ENCODE assay signal across 22 cellular contexts in the genomic region with DNA sequence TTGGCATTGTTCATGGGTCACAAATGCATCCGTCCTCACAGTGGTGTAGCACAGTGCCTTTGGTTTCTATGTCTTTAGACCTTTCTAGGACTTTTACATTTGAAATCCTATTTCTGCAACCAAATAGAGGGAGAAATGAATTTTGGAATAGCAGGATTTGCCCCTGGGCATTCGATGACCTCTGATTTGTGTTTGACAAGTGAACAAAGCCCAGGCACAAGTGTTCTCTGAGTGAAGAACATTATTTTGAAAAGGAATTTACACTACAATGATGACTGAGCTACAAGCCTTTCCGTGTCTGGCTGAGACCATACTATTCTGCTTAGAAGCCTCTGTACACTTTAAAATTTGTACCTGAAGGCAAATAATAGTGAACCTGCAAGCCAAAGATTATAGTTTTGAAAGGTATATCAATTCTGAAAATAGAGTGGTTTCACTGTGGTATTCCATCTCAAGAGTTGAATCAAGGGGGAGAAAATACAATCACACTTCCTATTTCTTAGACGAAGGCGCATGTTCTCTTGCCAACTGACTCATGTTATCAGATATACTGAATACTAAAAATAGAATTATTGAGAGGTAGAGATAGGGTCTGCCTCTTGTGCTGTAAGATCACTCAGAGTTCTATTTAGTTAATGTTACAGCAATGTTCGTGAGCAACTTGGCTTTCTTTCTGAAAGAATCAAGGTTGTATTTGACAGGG.
DNase-seq lines count a peak whose midpoint lies in the region; ATAC-seq and TF ChIP-seq lines count a peak whose summit lies in the region.
"Had no signal": no experiment of that assay in that cellular context is flagged by ENCODE, and none has a peak within 500 bp of the region (broad histone marks: within the 10 kb centered on the region; RNA-seq: fewer than 3 reads in every experiment).

No MANE protein-coding gene starts in this region.

- 79 to 81% methylated on average over 6 of the region's 6 CpGs for WGBS in lower leg skin, 2 donors

- no peak for TF ChIP-seq POLR2A in lower leg skin (IDR thresholded peaks at IDR 0.05)

- intact Hi-C loops in lower leg skin (cut with DNase I; ENCODE audit: low total_unique reads) = no loop called here

- no peak overlapping the region for H3K4me3 Mint-ChIP-seq in activated T-cell treated with anti-CD3 and anti-CD28 coated beads, Interleukin-2, amount 50 U/mL, for 72 hours
- no peak overlapping the region for H3K4me3 Mint-ChIP-seq in activated T-cell treated with anti-CD3 and anti-CD28 coated beads, Interleukin-2, amount 50 U/mL, for 4 hours
- no peak overlapping the region for H3K4me3 Mint-ChIP-seq in stimulated activated effector memory CD8-positive, alpha-beta T cell treated with anti-CD3 and anti-CD28 coated beads, Interleukin-12 subunit alpha, Interleukin-12 subunit beta, amount 100 ng/mL, for 72 hours
- H3K4me3 Mint-ChIP-seq: activated naive CD4-positive, alpha-beta T cell treated with anti-CD3 and anti-CD28 coated beads, Interleukin-2, amount 50 U/mL, for 24 hours; CD4-positive, CD25-positive, alpha-beta regulatory T cell; endodermal cell; nephron progenitor cell had no signal

- ATAC-seq in activated T-cell treated with anti-CD3 and anti-CD28 coated beads, Interleukin-2, amount 50 U/mL, for 72 hours (replicated peaks in 1 of 2) = no peak
- ATAC-seq in activated T-cell treated with anti-CD3 and anti-CD28 coated beads, Interleukin-2, amount 50 U/mL, for 4 hours = no peak
- ATAC-seq in HG02642 (IDR thresholded peaks at IDR 0.05; ENCODE audit: poor library complexity, unreplicated experiment) (peak; percentile 42), GM21619 (IDR thresholded peaks at IDR 0.05; ENCODE audit: unreplicated experiment) (no peak)
- ATAC-seq in stimulated activated effector memory CD8-positive, alpha-beta T cell treated with anti-CD3 and anti-CD28 coated beads, Interleukin-12 subunit alpha, Interleukin-12 subunit beta, amount 100 ng/mL, for 72 hours = peak; percentile 58
- ATAC-seq: A549, gastrocnemius medialis, upper lobe of right lung had no signal

- no peaks in the 10 kb centered on the region for H3K9me3 Mint-ChIP-seq in activated T-cell treated with anti-CD3 and anti-CD28 coated beads, Interleukin-2, amount 50 U/mL, for 72 hours
- no peaks in the 10 kb centered on the region for H3K9me3 Mint-ChIP-seq in activated T-cell treated with anti-CD3 and anti-CD28 coated beads, Interleukin-2, amount 50 U/mL, for 4 hours
- no peaks in the 10 kb centered on the region for H3K9me3 Mint-ChIP-seq in stimulated activated effector memory CD8-positive, alpha-beta T cell treated with anti-CD3 and anti-CD28 coated beads, Interleukin-12 subunit alpha, Interleukin-12 subunit beta, amount 100 ng/mL, for 72 hours
- H3K9me3 Mint-ChIP-seq: activated naive CD4-positive, alpha-beta T cell treated with anti-CD3 and anti-CD28 coated beads, Interleukin-2, amount 50 U/mL, for 24 hours; CD4-positive, CD25-positive, alpha-beta regulatory T cell; endodermal cell; nephron progenitor cell had no signal

- no peak for TF ChIP-seq CTCF in lower leg skin (IDR thresholded peaks at IDR 0.05)

- peak overlapping the region; percentile 14 for H3K27ac Mint-ChIP-seq in activated T-cell treated with anti-CD3 and anti-CD28 coated beads, Interleukin-2, amount 50 U/mL, for 72 hours
- no peak overlapping the region for H3K27ac Mint-ChIP-seq in stimulated activated effector memory CD8-positive, alpha-beta T cell treated with anti-CD3 and anti-CD28 coated beads, Interleukin-12 subunit alpha, Interleukin-12 subunit beta, amount 100 ng/mL, for 72 hours
- H3K27ac Mint-ChIP-seq: activated naive CD4-positive, alpha-beta T cell treated with anti-CD3 and anti-CD28 coated beads, Interleukin-2, amount 50 U/mL, for 24 hours; endodermal cell; nephron progenitor cell had no signal

- no peaks in the 10 kb centered on the region for H3K36me3 Mint-ChIP-seq in activated T-cell treated with anti-CD3 and anti-CD28 coated beads, Interleukin-2, amount 50 U/mL, for 72 hours (ENCODE audit: insufficient read depth in 2 of 2)
- peaks cover 23% of the 10 kb centered on the region for H3K36me3 Mint-ChIP-seq in activated T-cell treated with anti-CD3 and anti-CD28 coated beads, Interleukin-2, amount 50 U/mL, for 4 hours (ENCODE audit: insufficient read depth)
- peaks cover 21% of the 10 kb centered on the region for H3K36me3 Mint-ChIP-seq in stimulated activated effector memory CD8-positive, alpha-beta T cell treated with anti-CD3 and anti-CD28 coated beads, Interleukin-12 subunit alpha, Interleukin-12 subunit beta, amount 100 ng/mL, for 72 hours

- H3K4me3 ChIP-seq in lower leg skin (ENCODE audit: low read depth, poor library complexity, severe bottlenecking) = no peak overlapping the region
- H3K4me3 ChIP-seq: A549, gastrocnemius medialis, Peyer's patch, upper lobe of right lung had no signal

- DNase-seq in activated T-cell treated with anti-CD3 and anti-CD28 coated beads, Interleukin-2, amount 50 U/mL, for 72 hours = no peak
- no peak for DNase-seq in activated T-cell treated with anti-CD3 and anti-CD28 coated beads, Interleukin-2, amount 50 U/mL, for 4 hours
- DNase-seq in NCI-H1092 (lab: John Stamatoyannopoulos, UW) (peak; percentile 41), epidermal melanocyte (ENCODE audit: insufficient read length, low spot score) (no peak), lower leg skin (ENCODE audit: low spot score in 2 of 2) (no peak)
- no peak for DNase-seq in stimulated activated effector memory CD8-positive, alpha-beta T cell treated with anti-CD3 and anti-CD28 coated beads, Interleukin-12 subunit alpha, Interleukin-12 subunit beta, amount 100 ng/mL, for 72 hours (ENCODE audit: low spot score in 2 of 2)
- DNase-seq: CD4-positive, CD25-positive, alpha-beta regulatory T cell; DND-41; endodermal cell; gastrocnemius medialis; mammary epithelial cell; NCI-H1694; NCI-H524 treated with DMSO at 0.1 percent for 48 hours; nephron progenitor cell; Peyer's patch; SW 1271; upper lobe of right lung; WERI-Rb-1 had no signal

- no peaks in the 10 kb centered on the region for H3K27me3 Mint-ChIP-seq in activated T-cell treated with anti-CD3 and anti-CD28 coated beads, Interleukin-2, amount 50 U/mL, for 72 hours (ENCODE audit: low read depth)
- H3K27me3 Mint-ChIP-seq in activated T-cell treated with anti-CD3 and anti-CD28 coated beads, Interleukin-2, amount 50 U/mL, for 4 hours (ENCODE audit: low read depth) = no peaks in the 10 kb centered on the region
- H3K27me3 Mint-ChIP-seq: activated naive CD4-positive, alpha-beta T cell treated with anti-CD3 and anti-CD28 coated beads, Interleukin-2, amount 50 U/mL, for 24 hours; CD4-positive, CD25-positive, alpha-beta regulatory T cell had no signal

- H3K4me1 Mint-ChIP-seq in activated T-cell treated with anti-CD3 and anti-CD28 coated beads, Interleukin-2, amount 50 U/mL, for 72 hours (ENCODE audit: low read depth) = peaks cover 27% of the 10 kb centered on the region
- H3K4me1 Mint-ChIP-seq in activated T-cell treated with anti-CD3 and anti-CD28 coated beads, Interleukin-2, amount 50 U/mL, for 4 hours (ENCODE audit: low read depth) = peaks cover 2% of the 10 kb centered on the region
- no peaks in the 10 kb centered on the region for H3K4me1 Mint-ChIP-seq in stimulated activated effector memory CD8-positive, alpha-beta T cell treated with anti-CD3 and anti-CD28 coated beads, Interleukin-12 subunit alpha, Interleukin-12 subunit beta, amount 100 ng/mL, for 72 hours

Comparison
In these comparisons a context has a peak if more than half of its experiments do, and no peak if none do; other contexts are left out.
1. ATAC-seq: peak in HG02642 (single experiment) and stimulated activated effector memory CD8-positive, alpha-beta T cell treated with anti-CD3 and anti-CD28 coated beads, Interleukin-12 subunit alpha, Interleukin-12 subunit beta, amount 100 ng/mL, for 72 hours (single experiment); none in activated T-cell treated with anti-CD3 and anti-CD28 coated beads, Interleukin-2, amount 50 U/mL, for 72 hours (0 of 2), activated T-cell treated with anti-CD3 and anti-CD28 coated beads, Interleukin-2, amount 50 U/mL, for 4 hours (0 of 2) and GM21619 (single experiment).